ENCODE assay signal across 20 cellular contexts in the genomic region with DNA sequence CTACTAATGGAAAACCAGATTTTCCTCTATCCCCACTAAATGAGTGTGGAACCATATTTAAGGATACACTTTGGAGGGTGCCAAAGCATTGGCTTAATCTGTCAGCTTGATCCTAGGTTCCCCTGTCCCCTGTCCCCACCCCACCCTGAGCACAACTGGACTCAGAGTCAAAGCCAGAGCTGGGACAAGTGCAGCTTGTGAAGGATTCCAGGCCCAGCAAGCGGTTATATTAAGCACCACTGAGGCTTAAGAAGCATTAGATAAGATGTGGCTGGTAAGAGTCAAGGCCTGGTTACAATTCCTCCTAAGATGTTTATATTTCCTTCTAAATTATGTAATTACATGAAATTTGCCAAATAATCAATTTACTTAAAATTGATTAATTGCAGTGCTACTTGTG.
"Had no signal": no experiment of that assay in that cellular context is flagged by ENCODE, and none has a peak within 500 bp of the region (broad histone marks: within the 10 kb centered on the region; RNA-seq: fewer than 3 reads in every experiment).

No MANE protein-coding gene starts in this region.

- H3K9me3 Mint-ChIP-seq: mesothelial cell of epicardium; natural killer cell treated with Interleukin-12 subunit alpha and Interleukin-12 subunit beta and Interleukin-15 and Interleukin-18, amount 100 ng/mL, for 72 hours had no signal

- H3K9me3 ChIP-seq: body of pancreas, suprapubic skin, tibial nerve had no signal

- H3K27ac Mint-ChIP-seq: mesothelial cell of epicardium; natural killer cell treated with Interleukin-12 subunit alpha and Interleukin-12 subunit beta and Interleukin-15 and Interleukin-18, amount 100 ng/mL, for 72 hours; progenitor cell of endocrine pancreas had no signal

- H3K4me1 ChIP-seq: body of pancreas had no signal

- ATAC-seq: body of pancreas; left lobe of liver; natural killer cell treated with Interleukin-12 subunit alpha and Interleukin-12 subunit beta and Interleukin-15 and Interleukin-18, amount 100 ng/mL, for 72 hours had no signal

- H3K27me3 Mint-ChIP-seq: natural killer cell treated with Interleukin-12 subunit alpha and Interleukin-12 subunit beta and Interleukin-15 and Interleukin-18, amount 100 ng/mL, for 72 hours had no signal

- H3K27ac ChIP-seq: body of pancreas, cardiac muscle cell, suprapubic skin, tibial nerve, WERI-Rb-1 had no signal

- H3K36me3 Mint-ChIP-seq: mesothelial cell of epicardium; natural killer cell treated with Interleukin-12 subunit alpha and Interleukin-12 subunit beta and Interleukin-15 and Interleukin-18, amount 100 ng/mL, for 72 hours had no signal

- H3K36me3 ChIP-seq: cardiac muscle cell, suprapubic skin, tibial nerve, WERI-Rb-1 had no signal

- H3K4me3 ChIP-seq: body of pancreas, cardiac muscle cell, suprapubic skin, tibial nerve had no signal

- H3K4me3 Mint-ChIP-seq: mesothelial cell of epicardium; natural killer cell treated with Interleukin-12 subunit alpha and Interleukin-12 subunit beta and Interleukin-15 and Interleukin-18, amount 100 ng/mL, for 72 hours had no signal

- H3K27me3 ChIP-seq: body of pancreas, cardiac muscle cell, suprapubic skin, tibial nerve had no signal

- DNase-seq: activated CD4-positive, CD25-positive, alpha-beta regulatory T cell treated with anti-CD3 and anti-CD28 coated beads, Interleukin-2, amount 50 U/mL, for 72 hours; activated naive CD4-positive, alpha-beta T cell treated with Interleukin-2 at 50 U/mL for 16 hours; activated T-cell treated with anti-CD3 and anti-CD28 coated beads, Interleukin-2, amount 50 U/mL, for 48 hours; anterior cingulate cortex; body of pancreas; cortex of kidney; foreskin fibroblast; kidney; retina; stimulated activated CD4-positive, alpha-beta T cell treated with anti-CD3 and anti-CD28 coated beads, Interleukin-4, amount 100 ng/mL, for 24 hours; stimulated activated naive CD4-positive, alpha-beta T cell treated with Interleukin-2 at 50 U/mL for 16 hours; T-helper 1 cell; WERI-Rb-1 had no signal
